In the genomic region with DNA sequence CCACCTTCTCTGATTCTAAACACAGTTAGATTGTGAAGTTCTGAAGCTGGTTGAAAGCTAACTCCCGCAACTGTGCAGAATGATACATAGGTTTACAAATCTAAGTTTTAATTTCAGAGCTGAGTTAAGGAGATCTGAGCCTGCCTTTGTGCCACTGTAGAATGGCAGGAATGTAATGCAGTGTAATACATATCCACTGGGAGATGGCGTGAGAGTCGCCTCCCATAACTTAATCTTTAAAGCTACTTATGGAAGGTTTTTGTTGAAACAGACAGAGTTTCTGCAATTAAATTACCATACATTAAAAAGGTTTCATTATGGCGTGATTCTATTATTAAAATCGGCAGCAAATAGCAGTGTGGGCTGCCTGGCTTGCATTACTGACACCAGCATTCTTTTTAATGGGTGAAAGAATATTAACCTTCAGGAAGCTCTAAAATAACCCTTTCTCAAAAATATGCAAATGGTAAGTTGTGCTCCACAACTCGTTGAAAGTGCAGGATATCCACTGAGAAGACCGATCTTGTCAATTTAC, we compare ENCODE assay signal across 34 cellular contexts.
"Had no signal": no experiment of that assay in that cellular context is flagged by ENCODE, and none has a peak within 500 bp of the region (broad histone marks: within the 10 kb centered on the region; RNA-seq: fewer than 3 reads in every experiment).

No MANE protein-coding gene starts in this region.

- H3K9me3 Mint-ChIP-seq: activated CD4-positive, alpha-beta memory T cell treated with anti-CD3 and anti-CD28 coated beads for 36 hours; activated CD4-positive, alpha-beta T cell treated with anti-CD3 and anti-CD28 coated beads, Interleukin-2, amount 10 ng/mL, durations not matched to agents 24 days and 14 days; activated T-helper 1 cell treated with anti-CD3 and anti-CD28 coated beads, Interleukin-12 subunit alpha, Interleukin-12 subunit beta, Interleukin-2, Interleukin-4 antibody, amounts not matched to agents 30 ng/mL and 10 ng/mL and 1 ng/mL, durations not matched to agents 14 hours and 24 hours and 36 hours; activated T-helper 2 cell treated with anti-CD3 and anti-CD28 coated beads, Interferon-gamma antibody, Interleukin-2, Interleukin-4, amounts not matched to agents 10 μg/mL and 5 μg/mL and 100 μg/mL, durations not matched to agents 14 hours and 24 hours and 36 hours; T-helper 2 cell treated with Interferon-gamma antibody and Interleukin-4, amounts not matched to agents 5 μg/mL and 100 μg/mL, for 36 hours had no signal

- H3K36me3 Mint-ChIP-seq: activated CD4-positive, alpha-beta memory T cell treated with anti-CD3 and anti-CD28 coated beads for 36 hours; activated CD8-positive, alpha-beta memory T cell treated with anti-CD3 and anti-CD28 coated beads, Interleukin-2, amount 10 ng/mL, durations not matched to agents 7 days and 5 days; activated naive CD8-positive, alpha-beta T cell had no signal

- H3K4me3 Mint-ChIP-seq: activated CD4-positive, alpha-beta memory T cell treated with anti-CD3 and anti-CD28 coated beads for 36 hours; activated CD4-positive, alpha-beta T cell treated with anti-CD3 and anti-CD28 coated beads for 36 hours; activated CD4-positive, alpha-beta T cell treated with anti-CD3 and anti-CD28 coated beads, Interleukin-2, amount 10 ng/mL, durations not matched to agents 24 days and 14 days; activated CD8-positive, alpha-beta memory T cell treated with anti-CD3 and anti-CD28 coated beads, Interleukin-2, amount 10 ng/mL, durations not matched to agents 7 days and 5 days; activated CD8-positive, alpha-beta T cell treated with anti-CD3 and anti-CD28 coated beads, Interleukin-2, amount 10 ng/mL, durations not matched to agents 7 days and 5 days; activated naive CD8-positive, alpha-beta T cell; activated T-helper 1 cell treated with anti-CD3 and anti-CD28 coated beads, Interleukin-12 subunit alpha, Interleukin-12 subunit beta, Interleukin-2, Interleukin-4 antibody, amounts not matched to agents 30 ng/mL and 10 ng/mL and 1 ng/mL, durations not matched to agents 14 hours and 24 hours and 36 hours; central memory CD8-positive, alpha-beta T cell; effector memory CD8-positive, alpha-beta T cell; T-helper 17 cell; T-helper 2 cell treated with Interferon-gamma antibody and Interleukin-4, amounts not matched to agents 5 μg/mL and 100 μg/mL, for 36 hours had no signal

- H3K27me3 ChIP-seq: brain microvascular endothelial cell, foreskin keratinocyte, gastrocnemius medialis, heart left ventricle had no signal

- DNase-seq: activated CD4-positive, alpha-beta memory T cell treated with anti-CD3 and anti-CD28 coated beads for 36 hours; activated CD4-positive, alpha-beta T cell treated with anti-CD3 and anti-CD28 coated beads for 36 hours; activated CD4-positive, alpha-beta T cell treated with anti-CD3 and anti-CD28 coated beads, Interleukin-2, amount 10 ng/mL, durations not matched to agents 24 days and 14 days; activated CD4-positive, CD25-positive, alpha-beta regulatory T cell; activated CD4-positive, CD25-positive, alpha-beta regulatory T cell treated with anti-CD3 and anti-CD28 coated beads, Interleukin-2, amount 50 U/mL, for 72 hours; activated CD8-positive, alpha-beta memory T cell treated with anti-CD3 and anti-CD28 coated beads, Interleukin-2, amount 10 ng/mL, durations not matched to agents 7 days and 5 days; activated CD8-positive, alpha-beta memory T cell treated with anti-CD3 and anti-CD28 coated beads, Interleukin-2, amount 50 U/mL, for 4 hours; activated CD8-positive, alpha-beta T cell treated with anti-CD3 and anti-CD28 coated beads, Interleukin-2, amount 10 ng/mL, durations not matched to agents 7 days and 5 days; activated effector memory CD4-positive, alpha-beta T cell treated with anti-CD3 and anti-CD28 coated beads, Interleukin-2, amount 50 U/mL, for 16 hours; activated naive CD4-positive, alpha-beta T cell; activated naive CD4-positive, alpha-beta T cell treated with anti-CD3 and anti-CD28 coated beads, Interleukin-2, amount 50 U/mL, for 16 hours; activated T-cell treated with anti-CD3 and anti-CD28 coated beads, Interleukin-2, amount 50 U/mL, for 1 hour; activated T-cell treated with anti-CD3 and anti-CD28 coated beads, Interleukin-2, amount 50 U/mL, for 48 hours; amniotic stem cell; anterior cingulate cortex; brain microvascular endothelial cell; cortex of kidney; dermis blood vessel endothelial cell; effector CD4-positive, alpha-beta T cell; effector memory CD8-positive, alpha-beta T cell; erythroblast; foreskin keratinocyte; gastrocnemius medialis; glutamatergic neuron; heart left ventricle; T-helper 1 cell; T-helper 17 cell; T1000 had no signal

- H3K4me3 ChIP-seq: esophagus muscularis mucosa, gastrocnemius medialis, heart left ventricle had no signal

- ATAC-seq: activated CD4-positive, alpha-beta T cell treated with anti-CD3 and anti-CD28 coated beads for 36 hours; activated CD8-positive, alpha-beta memory T cell treated with anti-CD3 and anti-CD28 coated beads, Interleukin-2, amount 10 ng/mL, durations not matched to agents 7 days and 5 days; activated CD8-positive, alpha-beta T cell treated with anti-CD3 and anti-CD28 coated beads, Interleukin-2, amount 10 ng/mL, durations not matched to agents 7 days and 5 days; effector memory CD8-positive, alpha-beta T cell; foreskin keratinocyte; gastrocnemius medialis; heart left ventricle; T-helper 17 cell had no signal

- H3K4me1 Mint-ChIP-seq: activated CD4-positive, alpha-beta T cell treated with anti-CD3 and anti-CD28 coated beads for 36 hours; activated CD4-positive, alpha-beta T cell treated with anti-CD3 and anti-CD28 coated beads, Interleukin-2, amount 10 ng/mL, durations not matched to agents 24 days and 14 days; activated CD8-positive, alpha-beta memory T cell treated with anti-CD3 and anti-CD28 coated beads, Interleukin-2, amount 10 ng/mL, durations not matched to agents 7 days and 5 days; central memory CD8-positive, alpha-beta T cell; T-helper 17 cell had no signal

- H3K36me3 ChIP-seq: brain microvascular endothelial cell, esophagus muscularis mucosa, gastrocnemius medialis, heart left ventricle had no signal

- H3K4me1 ChIP-seq: esophagus muscularis mucosa, foreskin keratinocyte, gastrocnemius medialis, heart left ventricle had no signal

- H3K27ac Mint-ChIP-seq: activated CD4-positive, alpha-beta memory T cell treated with anti-CD3 and anti-CD28 coated beads for 36 hours; activated CD4-positive, alpha-beta T cell treated with anti-CD3 and anti-CD28 coated beads for 36 hours; activated CD4-positive, alpha-beta T cell treated with anti-CD3 and anti-CD28 coated beads, Interleukin-2, amount 10 ng/mL, durations not matched to agents 24 days and 14 days; activated CD8-positive, alpha-beta memory T cell treated with anti-CD3 and anti-CD28 coated beads, Interleukin-2, amount 10 ng/mL, durations not matched to agents 7 days and 5 days; activated CD8-positive, alpha-beta T cell treated with anti-CD3 and anti-CD28 coated beads, Interleukin-2, amount 10 ng/mL, durations not matched to agents 7 days and 5 days; activated naive CD8-positive, alpha-beta T cell; activated T-helper 1 cell treated with anti-CD3 and anti-CD28 coated beads, Interleukin-12 subunit alpha, Interleukin-12 subunit beta, Interleukin-2, Interleukin-4 antibody, amounts not matched to agents 30 ng/mL and 10 ng/mL and 1 ng/mL, durations not matched to agents 14 hours and 24 hours and 36 hours; activated T-helper 2 cell treated with anti-CD3 and anti-CD28 coated beads, Interferon-gamma antibody, Interleukin-2, Interleukin-4, amounts not matched to agents 10 μg/mL and 5 μg/mL and 100 μg/mL, durations not matched to agents 14 hours and 24 hours and 36 hours; effector memory CD8-positive, alpha-beta T cell; T-helper 17 cell; T-helper 2 cell treated with Interferon-gamma antibody and Interleukin-4, amounts not matched to agents 5 μg/mL and 100 μg/mL, for 36 hours had no signal

- H3K27me3 Mint-ChIP-seq: activated CD4-positive, alpha-beta memory T cell treated with anti-CD3 and anti-CD28 coated beads for 36 hours; activated CD4-positive, alpha-beta T cell treated with anti-CD3 and anti-CD28 coated beads for 36 hours; activated CD4-positive, alpha-beta T cell treated with anti-CD3 and anti-CD28 coated beads, Interleukin-2, amount 10 ng/mL, durations not matched to agents 24 days and 14 days; activated CD8-positive, alpha-beta memory T cell treated with anti-CD3 and anti-CD28 coated beads, Interleukin-2, amount 10 ng/mL, durations not matched to agents 7 days and 5 days; central memory CD8-positive, alpha-beta T cell; effector memory CD8-positive, alpha-beta T cell; T-helper 17 cell had no signal

- H3K9me3 ChIP-seq: esophagus muscularis mucosa, gastrocnemius medialis had no signal
